In genomic region chr20:325889-326644, GRCh38 we compare ENCODE assay signal across 8 cellular contexts. TPM values are rescaled to one million over a fixed set of nuclear protein-coding genes. Genes with fewer than 3 reads are reported as not detected.
DNase-seq lines count a peak whose midpoint lies in the region; ATAC-seq and TF ChIP-seq lines count a peak whose summit lies in the region.

No MANE protein-coding gene starts in this region.

- H3K4me1 Mint-ChIP-seq in CD4-positive, alpha-beta T cell (ENCODE audit: low read depth): peaks cover 36% of the 10 kb centered on the region

- POLR2A ChIA-PET in CD4-positive, alpha-beta T cell (lab: Charles Lee): interaction anchor here (1.0 to 7.6 kb wide), 3 partner anchors 28 to 101 kb away, joined by 3 to 114 read pairs (median 4); partner anchors contain the start of gene ZCCHC3

- no peak for TF ChIP-seq CTCF in CD4-positive, alpha-beta T cell (IDR thresholded peaks at IDR 0.05)
- TF ChIP-seq CTCF in dorsolateral prefrontal cortex (IDR thresholded peaks at IDR 0.05 in 54 of 56, conservative IDR thresholded peaks at IDR 0.05 in 2 of 56; ENCODE audit: low read depth in 1 of 56, partially characterized antibody in 56 of 56) (peak in 2 of 56 donors; percentile 2 to 19), liver (IDR thresholded peaks at IDR 0.05; ENCODE audit: low read depth, low read length, missing input control) (no peak)

- CTCF ChIA-PET in CD4-positive, alpha-beta T cell (lab: Charles Lee): no interaction called here

- H3K27me3 Mint-ChIP-seq in CD4-positive, alpha-beta T cell: no peaks in the 10 kb centered on the region

- H3K4me1 ChIP-seq in liver (ENCODE audit: control insufficient read depth in 4 of 4, insufficient read depth in 4 of 4, low read length in 3 of 4): peaks cover 7 to 31% (median 16%) of the 10 kb centered on the region in 4 donors

- peak overlapping the region; percentile 64 for H3K27ac ChIP-seq in CD4-positive, alpha-beta T cell (ENCODE audit: low read depth, low read length)
- H3K27ac ChIP-seq in dorsolateral prefrontal cortex (peak overlapping the region; percentile 40 to 99 (median 96)), liver (ENCODE audit: low read depth in 1 of 2, low read length in 2 of 2) (peak overlapping the region; percentile 81 to 88)

- no peaks in the 10 kb centered on the region for H3K9me3 Mint-ChIP-seq in CD4-positive, alpha-beta T cell

- no peak for TF ChIP-seq RAD21 in liver (IDR thresholded peaks at IDR 0.05)

- H3K27me3 ChIP-seq in CD4-positive, alpha-beta T cell (ENCODE audit: control insufficient read depth, insufficient read depth, low read length): no peaks in the 10 kb centered on the region
- H3K27me3 ChIP-seq in dorsolateral prefrontal cortex (no peaks in the 10 kb centered on the region), liver (ENCODE audit: control insufficient read depth in 4 of 4, insufficient read depth in 4 of 4, low read length in 3 of 4) (no peaks in the 10 kb centered on the region)

- no peak overlapping the region for H3K9ac ChIP-seq in liver (ENCODE audit: low read depth in 1 of 2, low read length in 2 of 2)

- intact Hi-C loops in CD4-positive, alpha-beta T cell (cut with DNase I, micrococcal nuclease): loop anchor here (1.0 to 5.0 kb wide), 2 partner anchors 29 to 81 kb away; partner anchors contain the start of genes ZCCHC3 (in 2 of the 2) and RBCK1 (in 1 of the 2)
- intact Hi-C loops in dorsolateral prefrontal cortex (cut with DNase I): loop anchor here (1.0 to 2.0 kb wide), 3 partner anchors 16 to 29 kb away; partner anchors contain the start of genes NRSN2 (in 1 of the 2) and ZCCHC3 (in 1 of the 2)

- H3K4me3 ChIP-seq in dorsolateral prefrontal cortex (peak overlapping the region; percentile 50 to 90 (median 77)), liver (ENCODE audit: low read depth in 1 of 3, low read length in 3 of 3) (peak overlapping the region; percentile 50 to 68 (median 62))

- 1% methylated on average over 103 of the region's 103 CpGs for WGBS in liver

- H3K36me3 ChIP-seq in liver (ENCODE audit: control insufficient read depth in 4 of 4, insufficient read depth in 3 of 4, low read depth in 1 of 4, low read length in 3 of 4): no peaks in the 10 kb centered on the region

- peak overlapping the region; percentile 77 for H3K4me3 Mint-ChIP-seq in CD4-positive, alpha-beta T cell

- no peak for ATAC-seq in CD4-positive, alpha-beta T cell (ENCODE audit: poor library complexity)
- peak; percentile 5 for ATAC-seq in GM21619 (IDR thresholded peaks at IDR 0.05; ENCODE audit: unreplicated experiment)

- H3K9me3 ChIP-seq in CD4-positive, alpha-beta T cell (ENCODE audit: control insufficient read depth, low read length): no peaks in the 10 kb centered on the region
- no peaks in the 10 kb centered on the region for H3K9me3 ChIP-seq in liver (ENCODE audit: control insufficient read depth in 4 of 4, low read length in 3 of 4)

- H3K36me3 Mint-ChIP-seq in CD4-positive, alpha-beta T cell (ENCODE audit: low read depth): peaks cover 5% of the 10 kb centered on the region

- peak in 7 of 10 experiments; percentile 30 to 55 (median 34) for DNase-seq in CD4-positive, alpha-beta T cell
- DNase-seq in NCI-H1694 (lab: John Stamatoyannopoulos, UW) (peak; percentile 8), dorsolateral prefrontal cortex (peak; percentile 54 to 81 (median 74)), HPDE6-E6E7 (ENCODE audit: extremely low spot score) (no peak)
- peak; percentile 71 for DNase-seq in activated CD4-positive, alpha-beta T cell treated with anti-CD3 and anti-CD28 coated beads for 48 hours
- DNase-seq in stimulated activated CD4-positive, alpha-beta T cell treated with anti-CD3 and anti-CD28 coated beads, Interleukin-4, amount 100 ng/mL, for 4 hours: peak; percentile 32 to 44

- H3K27ac Mint-ChIP-seq in CD4-positive, alpha-beta T cell: peak overlapping the region; percentile 75

TF ChIP-seq in liver, 16 proteins besides CTCF, POLR2A, EP300 and RAD21:
- TF ChIP-seq JUND (IDR thresholded peaks at IDR 0.05) (no peak), YY1 (IDR thresholded peaks at IDR 0.05) (no peak), HNF4G (IDR thresholded peaks at IDR 0.05) (no peak), GABPA (IDR thresholded peaks at IDR 0.05 in 1 of 2, conservative IDR thresholded peaks at IDR 0.05 in 1 of 2) (no peak), FOXA2 (IDR thresholded peaks at IDR 0.05) (no peak), REST (IDR thresholded peaks at IDR 0.05) (no peak), MAX (IDR thresholded peaks at IDR 0.05) (no peak), ATF3 (IDR thresholded peaks at IDR 0.05) (no peak), TAF1 (conservative IDR thresholded peaks at IDR 0.05) (no peak), EGR1 (IDR thresholded peaks at IDR 0.05; ENCODE audit: low read depth in 2 of 2) (no peak), RXRA (IDR thresholded peaks at IDR 0.05) (no peak), ZBTB33 (IDR thresholded peaks at IDR 0.05) (no peak), SP1 (IDR thresholded peaks at IDR 0.05) (no peak), HNF4A (conservative IDR thresholded peaks at IDR 0.05) (no peak), NR2F2 (IDR thresholded peaks at IDR 0.05) (no peak), FOXA1 (IDR thresholded peaks at IDR 0.05) (no peak)

RNA-seq across cellular contexts. Expression of gene SOX12, which starts 0.7 kb away (rescaled TPM):
- total RNA-seq in CD4-positive, alpha-beta T cell: 10 to 100 TPM; 11.6 to 11.9 TPM
- total RNA-seq in dorsolateral prefrontal cortex: 10 to 100 TPM in 119 of 120 experiments, 1 to 10 TPM in 1; 9.9 to 24.9 (median 16.7) TPM
- total RNA-seq in liver: 1 to 10 TPM in 1 of 2 donors, under 1 TPM in 1; 0.67 to 4.2 TPM
- 1 to 10 TPM; 1.3 to 2.0 TPM for polyA plus RNA-seq in liver

RNA-seq across cellular contexts. Expression of gene NRSN2, which starts 20.8 kb away (rescaled TPM):
- total RNA-seq in CD4-positive, alpha-beta T cell: 1 to 10 TPM in 1 of 2 experiments, under 1 TPM in 1; 0.69 to 1.3 TPM
- total RNA-seq in dorsolateral prefrontal cortex (100 to 1,000 TPM in 114 of 120 experiments, 10 to 100 TPM in 6; 80.4 to 268 (median 159) TPM), liver (10 to 100 TPM in 1 of 2 donors, 1 to 10 TPM in 1; 1.9 to 12.0 TPM)
- 1 to 10 TPM; 3.5 to 6.0 TPM for polyA plus RNA-seq in liver

RNA-seq across cellular contexts. Expression of gene ZCCHC3, which starts 28.7 kb away (rescaled TPM):
- 10 to 100 TPM; 19.3 to 19.5 TPM for total RNA-seq in CD4-positive, alpha-beta T cell
- total RNA-seq in dorsolateral prefrontal cortex: 10 to 100 TPM in 119 of 120 experiments, 1 to 10 TPM in 1; 9.8 to 20.7 (median 14.3) TPM
- total RNA-seq in liver: 10 to 100 TPM in 1 of 2 donors, 1 to 10 TPM in 1; 6.2 to 22.1 TPM
- polyA plus RNA-seq in liver: 1 to 10 TPM; 2.4 to 5.0 TPM

RNA-seq across cellular contexts. Expression of gene C20orf96, which starts 35.5 kb away (rescaled TPM):
- 1 to 10 TPM; 2.4 to 3.3 TPM for total RNA-seq in CD4-positive, alpha-beta T cell
- 10 to 100 TPM in 87 of 120 experiments, 1 to 10 TPM in 33; 5.9 to 19.2 (median 12.2) TPM for total RNA-seq in dorsolateral prefrontal cortex
- 1 to 10 TPM; 1.2 to 2.2 TPM for total RNA-seq in liver
- polyA plus RNA-seq in liver: 1 to 10 TPM in 1 of 2 donors, under 1 TPM in 1; 0.70 to 2.6 TPM

RNA-seq across cellular contexts. Expression of gene TRIB3, which starts 54.5 kb away (rescaled TPM):
- 1 to 10 TPM; 1.3 to 1.5 TPM for total RNA-seq in CD4-positive, alpha-beta T cell
- total RNA-seq in dorsolateral prefrontal cortex (1 to 10 TPM in 119 of 120 experiments, under 1 TPM in 1; 0.77 to 7.6 (median 3.4) TPM), liver (10 to 100 TPM in 1 of 2 donors, 1 to 10 TPM in 1; 4.8 to 36.3 TPM)
- 10 to 100 TPM; 41.2 to 63.1 TPM for polyA plus RNA-seq in liver

Comparison
In these comparisons a context has a peak if more than half of its experiments do, and no peak if none do; other contexts are left out.
1. RNA of gene NRSN2, which starts 20.8 kb away (total RNA-seq): 80.4 to 268 TPM in dorsolateral prefrontal cortex; 1.9 to 12.0 TPM in liver and 0.69 to 1.3 TPM in CD4-positive, alpha-beta T cell; every median in the first group is over 4 times any median in the second.
2. Peak in every context shown above with its lines, with median percentiles within 50 percentile points of each other: H3K27ac ChIP-seq.